ENCODE assay signal across 2 cellular contexts in the genomic region with DNA sequence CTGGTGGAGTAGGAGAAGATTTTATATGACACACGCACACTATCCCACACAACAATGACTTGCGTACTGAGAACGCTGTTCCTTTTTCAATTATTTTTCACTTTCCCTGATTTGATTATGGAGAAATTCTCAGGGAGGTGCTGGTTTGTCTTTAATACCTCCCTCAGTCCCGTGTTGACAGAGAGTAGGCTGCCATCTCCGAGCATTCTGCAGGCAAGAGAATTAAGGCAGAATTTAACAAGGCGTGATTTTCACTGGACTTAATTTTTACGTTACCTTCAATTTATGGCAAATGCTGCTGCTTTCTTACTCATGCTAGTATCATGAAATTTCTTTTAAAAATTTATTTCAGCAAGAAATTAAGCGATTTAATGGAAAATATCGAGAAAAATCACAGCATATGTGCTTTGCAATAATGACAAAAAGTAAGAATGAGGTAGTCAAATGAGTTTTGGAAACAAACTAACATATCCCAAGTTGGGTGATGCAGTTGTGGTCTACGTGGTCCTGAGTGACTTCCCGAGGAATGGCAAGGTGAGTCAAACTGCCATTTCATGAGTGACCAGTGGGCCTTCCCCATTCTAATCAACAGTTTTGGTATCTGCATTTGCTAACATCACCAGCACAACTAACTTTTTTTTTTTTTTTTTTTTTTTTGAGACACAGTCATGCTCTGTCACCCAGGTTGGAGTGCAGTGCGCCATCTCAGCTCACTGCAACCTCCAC.
TF ChIP-seq lines count a peak whose summit lies in the region.

No MANE protein-coding gene starts in this region.

TF ChIP-seq in GM23338, 12 proteins besides CTCF, POLR2A, EP300 and RAD21 (continues in another document):
- no peak for TF ChIP-seq EZH2phosphoT487 (IDR thresholded peaks at IDR 0.05; ENCODE audit: unreplicated experiment)
- no peak for TF ChIP-seq NANOG (IDR thresholded peaks at IDR 0.05; ENCODE audit: borderline replicate concordance)
- TF ChIP-seq POLR2AphosphoS5 (IDR thresholded peaks at IDR 0.05; ENCODE audit: low read depth), result no peak
- TF ChIP-seq CREB1 (CRISPR knock-in tag; IDR thresholded peaks at IDR 0.05; ENCODE audit: low read depth), result no peak
- TF ChIP-seq JUNB (IDR thresholded peaks at IDR 0.05; ENCODE audit: unreplicated experiment), result no peak
- no peak for TF ChIP-seq STAT1 (IDR thresholded peaks at IDR 0.05; ENCODE audit: unreplicated experiment)
- TF ChIP-seq EZH2 (IDR thresholded peaks at IDR 0.05; ENCODE audit: low read depth, unreplicated experiment), result no peak
- TF ChIP-seq, protein P1, sequence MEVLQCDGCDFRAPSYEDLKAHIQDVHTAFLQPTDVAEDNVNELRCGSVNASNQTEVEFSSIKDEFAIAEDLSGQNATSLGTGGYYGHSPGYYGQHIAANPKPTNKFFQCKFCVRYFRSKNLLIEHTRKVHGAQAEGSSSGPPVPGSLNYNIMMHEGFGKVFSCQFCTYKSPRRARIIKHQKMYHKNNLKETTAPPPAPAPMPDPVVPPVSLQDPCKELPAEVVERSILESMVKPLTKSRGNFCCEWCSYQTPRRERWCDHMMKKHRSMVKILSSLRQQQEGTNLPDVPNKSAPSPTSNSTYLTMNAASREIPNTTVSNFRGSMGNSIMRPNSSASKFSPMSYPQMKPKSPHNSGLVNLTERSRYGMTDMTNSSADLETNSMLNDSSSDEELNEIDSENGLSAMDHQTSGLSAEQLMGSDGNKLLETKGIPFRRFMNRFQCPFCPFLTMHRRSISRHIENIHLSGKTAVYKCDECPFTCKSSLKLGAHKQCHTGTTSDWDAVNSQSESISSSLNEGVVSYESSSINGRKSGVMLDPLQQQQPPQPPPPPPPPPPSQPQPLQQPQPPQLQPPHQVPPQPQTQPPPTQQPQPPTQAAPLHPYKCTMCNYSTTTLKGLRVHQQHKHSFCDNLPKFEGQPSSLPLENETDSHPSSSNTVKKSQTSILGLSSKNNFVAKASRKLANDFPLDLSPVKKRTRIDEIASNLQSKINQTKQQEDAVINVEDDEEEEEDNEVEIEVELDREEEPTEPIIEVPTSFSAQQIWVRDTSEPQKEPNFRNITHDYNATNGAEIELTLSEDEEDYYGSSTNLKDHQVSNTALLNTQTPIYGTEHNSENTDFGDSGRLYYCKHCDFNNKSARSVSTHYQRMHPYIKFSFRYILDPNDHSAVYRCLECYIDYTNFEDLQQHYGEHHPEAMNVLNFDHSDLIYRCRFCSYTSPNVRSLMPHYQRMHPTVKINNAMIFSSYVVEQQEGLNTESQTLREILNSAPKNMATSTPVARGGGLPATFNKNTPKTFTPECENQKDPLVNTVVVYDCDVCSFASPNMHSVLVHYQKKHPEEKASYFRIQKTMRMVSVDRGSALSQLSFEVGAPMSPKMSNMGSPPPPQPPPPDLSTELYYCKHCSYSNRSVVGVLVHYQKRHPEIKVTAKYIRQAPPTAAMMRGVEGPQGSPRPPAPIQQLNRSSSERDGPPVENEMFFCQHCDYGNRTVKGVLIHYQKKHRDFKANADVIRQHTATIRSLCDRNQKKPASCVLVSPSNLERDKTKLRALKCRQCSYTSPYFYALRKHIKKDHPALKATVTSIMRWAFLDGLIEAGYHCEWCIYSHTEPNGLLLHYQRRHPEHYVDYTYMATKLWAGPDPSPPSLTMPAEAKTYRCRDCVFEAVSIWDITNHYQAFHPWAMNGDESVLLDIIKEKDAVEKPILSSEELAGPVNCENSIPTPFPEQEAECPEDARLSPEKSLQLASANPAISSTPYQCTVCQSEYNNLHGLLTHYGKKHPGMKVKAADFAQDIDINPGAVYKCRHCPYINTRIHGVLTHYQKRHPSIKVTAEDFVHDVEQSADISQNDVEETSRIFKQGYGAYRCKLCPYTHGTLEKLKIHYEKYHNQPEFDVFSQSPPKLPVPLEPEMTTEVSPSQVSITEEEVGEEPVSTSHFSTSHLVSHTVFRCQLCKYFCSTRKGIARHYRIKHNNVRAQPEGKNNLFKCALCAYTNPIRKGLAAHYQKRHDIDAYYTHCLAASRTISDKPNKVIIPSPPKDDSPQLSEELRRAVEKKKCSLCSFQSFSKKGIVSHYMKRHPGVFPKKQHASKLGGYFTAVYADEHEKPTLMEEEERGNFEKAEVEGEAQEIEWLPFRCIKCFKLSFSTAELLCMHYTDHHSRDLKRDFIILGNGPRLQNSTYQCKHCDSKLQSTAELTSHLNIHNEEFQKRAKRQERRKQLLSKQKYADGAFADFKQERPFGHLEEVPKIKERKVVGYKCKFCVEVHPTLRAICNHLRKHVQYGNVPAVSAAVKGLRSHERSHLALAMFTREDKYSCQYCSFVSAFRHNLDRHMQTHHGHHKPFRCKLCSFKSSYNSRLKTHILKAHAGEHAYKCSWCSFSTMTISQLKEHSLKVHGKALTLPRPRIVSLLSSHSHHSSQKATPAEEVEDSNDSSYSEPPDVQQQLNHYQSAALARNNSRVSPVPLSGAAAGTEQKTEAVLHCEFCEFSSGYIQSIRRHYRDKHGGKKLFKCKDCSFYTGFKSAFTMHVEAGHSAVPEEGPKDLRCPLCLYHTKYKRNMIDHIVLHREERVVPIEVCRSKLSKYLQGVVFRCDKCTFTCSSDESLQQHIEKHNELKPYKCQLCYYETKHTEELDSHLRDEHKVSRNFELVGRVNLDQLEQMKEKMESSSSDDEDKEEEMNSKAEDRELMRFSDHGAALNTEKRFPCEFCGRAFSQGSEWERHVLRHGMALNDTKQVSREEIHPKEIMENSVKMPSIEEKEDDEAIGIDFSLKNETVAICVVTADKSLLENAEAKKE (CRISPR knock-in tag; IDR thresholded peaks at IDR 0.05), result no peak
- TF ChIP-seq ZNF114 (CRISPR knock-in tag; IDR thresholded peaks at IDR 0.05), result no peak
- TF ChIP-seq, protein P2, sequence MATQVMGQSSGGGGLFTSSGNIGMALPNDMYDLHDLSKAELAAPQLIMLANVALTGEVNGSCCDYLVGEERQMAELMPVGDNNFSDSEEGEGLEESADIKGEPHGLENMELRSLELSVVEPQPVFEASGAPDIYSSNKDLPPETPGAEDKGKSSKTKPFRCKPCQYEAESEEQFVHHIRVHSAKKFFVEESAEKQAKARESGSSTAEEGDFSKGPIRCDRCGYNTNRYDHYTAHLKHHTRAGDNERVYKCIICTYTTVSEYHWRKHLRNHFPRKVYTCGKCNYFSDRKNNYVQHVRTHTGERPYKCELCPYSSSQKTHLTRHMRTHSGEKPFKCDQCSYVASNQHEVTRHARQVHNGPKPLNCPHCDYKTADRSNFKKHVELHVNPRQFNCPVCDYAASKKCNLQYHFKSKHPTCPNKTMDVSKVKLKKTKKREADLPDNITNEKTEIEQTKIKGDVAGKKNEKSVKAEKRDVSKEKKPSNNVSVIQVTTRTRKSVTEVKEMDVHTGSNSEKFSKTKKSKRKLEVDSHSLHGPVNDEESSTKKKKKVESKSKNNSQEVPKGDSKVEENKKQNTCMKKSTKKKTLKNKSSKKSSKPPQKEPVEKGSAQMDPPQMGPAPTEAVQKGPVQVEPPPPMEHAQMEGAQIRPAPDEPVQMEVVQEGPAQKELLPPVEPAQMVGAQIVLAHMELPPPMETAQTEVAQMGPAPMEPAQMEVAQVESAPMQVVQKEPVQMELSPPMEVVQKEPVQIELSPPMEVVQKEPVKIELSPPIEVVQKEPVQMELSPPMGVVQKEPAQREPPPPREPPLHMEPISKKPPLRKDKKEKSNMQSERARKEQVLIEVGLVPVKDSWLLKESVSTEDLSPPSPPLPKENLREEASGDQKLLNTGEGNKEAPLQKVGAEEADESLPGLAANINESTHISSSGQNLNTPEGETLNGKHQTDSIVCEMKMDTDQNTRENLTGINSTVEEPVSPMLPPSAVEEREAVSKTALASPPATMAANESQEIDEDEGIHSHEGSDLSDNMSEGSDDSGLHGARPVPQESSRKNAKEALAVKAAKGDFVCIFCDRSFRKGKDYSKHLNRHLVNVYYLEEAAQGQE (IDR thresholded peaks at IDR 0.05; ENCODE audit: unreplicated experiment), result no peak

TF ChIP-seq in H1, 55 proteins besides CTCF, POLR2A, EP300 and RAD21:
- TF ChIP-seq ASH2L (IDR thresholded peaks at IDR 0.05; ENCODE audit: low read length), result no peak
- no peak for TF ChIP-seq CREB1 (IDR thresholded peaks at IDR 0.05)
- no peak for TF ChIP-seq KDM1A (IDR thresholded peaks at IDR 0.05; ENCODE audit: borderline replicate concordance, low read length)
- TF ChIP-seq SP4 (IDR thresholded peaks at IDR 0.05; ENCODE audit: low read length), result no peak
- no peak for TF ChIP-seq CHD1 (IDR thresholded peaks at IDR 0.05; ENCODE audit: low read depth, low read length)
- TF ChIP-seq EGR1 (IDR thresholded peaks at IDR 0.05; ENCODE audit: borderline replicate concordance, low read depth, low read length), result no peak
- no peak for TF ChIP-seq SP2 (IDR thresholded peaks at IDR 0.05; ENCODE audit: low read length)
- TF ChIP-seq PHF8 (conservative IDR thresholded peaks at IDR 0.05; ENCODE audit: low read depth, low read length), result no peak
- no peak for TF ChIP-seq JUND (IDR thresholded peaks at IDR 0.05; ENCODE audit: low read length)
- TF ChIP-seq BCL11A (IDR thresholded peaks at IDR 0.05; ENCODE audit: low read depth in 2 of 2, low read length in 2 of 2), result no peak
- TF ChIP-seq TCF12 (IDR thresholded peaks at IDR 0.05; ENCODE audit: low read depth, low read length), result no peak
- no peak for TF ChIP-seq CBX8 (IDR thresholded peaks at IDR 0.05; ENCODE audit: borderline replicate concordance, low read depth, low read length)
- TF ChIP-seq, protein P3, sequence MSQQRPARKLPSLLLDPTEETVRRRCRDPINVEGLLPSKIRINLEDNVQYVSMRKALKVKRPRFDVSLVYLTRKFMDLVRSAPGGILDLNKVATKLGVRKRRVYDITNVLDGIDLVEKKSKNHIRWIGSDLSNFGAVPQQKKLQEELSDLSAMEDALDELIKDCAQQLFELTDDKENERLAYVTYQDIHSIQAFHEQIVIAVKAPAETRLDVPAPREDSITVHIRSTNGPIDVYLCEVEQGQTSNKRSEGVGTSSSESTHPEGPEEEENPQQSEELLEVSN (IDR thresholded peaks at IDR 0.05), result no peak
